ENCODE assay signal across 8 cellular contexts in genomic region chr10:12130237-12130872, GRCh38. TPM values are rescaled to one million over a fixed set of nuclear protein-coding genes. Genes with fewer than 3 reads are reported as not detected.
DNase-seq lines count a peak whose midpoint lies in the region; ATAC-seq and TF ChIP-seq lines count a peak whose summit lies in the region.

No MANE protein-coding gene starts in this region.

- peaks cover 37% of the 10 kb centered on the region for H3K4me1 Mint-ChIP-seq in activated T-cell treated with anti-CD3 and anti-CD28 coated beads, Interleukin-2, amount 50 U/mL, for 24 hours (ENCODE audit: low read depth)
- peaks cover 12 to 35% (median 26%) of the 10 kb centered on the region in 7 donors for H3K4me1 Mint-ChIP-seq in naive thymus-derived CD4-positive, alpha-beta T cell

- H3K4me2 ChIP-seq in fibroblast of lung (ENCODE audit: extremely low read depth, insufficient read depth, low read length) = peak overlapping the region; percentile 97

- POLR2A ChIA-PET in BJ (lab: Charles Lee) = no interaction called here
- POLR2A ChIA-PET in naive thymus-derived CD4-positive, alpha-beta T cell (lab: Charles Lee) = interaction anchor here (0.6 kb wide), 1 partner anchor 13 kb away, joined by 3 read pairs; no protein-coding TSS in a partner anchor

- H3K27me3 Mint-ChIP-seq in activated T-cell treated with anti-CD3 and anti-CD28 coated beads, Interleukin-2, amount 50 U/mL, for 24 hours = no peaks in the 10 kb centered on the region
- no peaks in the 10 kb centered on the region for H3K27me3 Mint-ChIP-seq in naive thymus-derived CD4-positive, alpha-beta T cell

- peak overlapping the region; percentile 90 for H3K4me3 ChIP-seq in BJ (ENCODE audit: low read depth, low read length)
- peak overlapping the region; percentile 59 to 98 (median 80) for H3K4me3 ChIP-seq in fibroblast of lung (replicated peaks in 1 of 4; ENCODE audit: control extremely low read depth in 1 of 4, insufficient read depth in 1 of 4, low read depth in 3 of 4, low read length in 4 of 4)
- peak overlapping the region; percentile 48 for H3K4me3 ChIP-seq in naive thymus-derived CD4-positive, alpha-beta T cell (ENCODE audit: low read length)
- H3K4me3 ChIP-seq in vagina = peak overlapping the region; percentile 81 to 87

- peak overlapping the region; percentile 83 for H3K9ac ChIP-seq in fibroblast of lung (ENCODE audit: insufficient read depth, low read length)

- H3K9me3 ChIP-seq in fibroblast of lung (ENCODE audit: control insufficient read depth, insufficient read depth, low read depth, low read length) = no peaks in the 10 kb centered on the region
- no peaks in the 10 kb centered on the region for H3K9me3 ChIP-seq in naive thymus-derived CD4-positive, alpha-beta T cell (ENCODE audit: control insufficient read depth in 2 of 3, low read length in 3 of 3)
- no peaks in the 10 kb centered on the region for H3K9me3 ChIP-seq in vagina

- peak overlapping the region; percentile 87 for H3K4me3 Mint-ChIP-seq in activated T-cell treated with anti-CD3 and anti-CD28 coated beads, Interleukin-2, amount 50 U/mL, for 24 hours
- peak overlapping the region; percentile 80 to 93 (median 89) for H3K4me3 Mint-ChIP-seq in naive thymus-derived CD4-positive, alpha-beta T cell

- no peaks in the 10 kb centered on the region for H3K9me3 Mint-ChIP-seq in activated T-cell treated with anti-CD3 and anti-CD28 coated beads, Interleukin-2, amount 50 U/mL, for 24 hours
- H3K9me3 Mint-ChIP-seq in naive thymus-derived CD4-positive, alpha-beta T cell = peaks cover 0 to 2% (median 0%) of the 10 kb centered on the region in 11 donors

- H3K27ac Mint-ChIP-seq in activated T-cell treated with anti-CD3 and anti-CD28 coated beads, Interleukin-2, amount 50 U/mL, for 24 hours = peak overlapping the region; percentile 90
- peak overlapping the region; percentile 39 to 93 (median 82) for H3K27ac Mint-ChIP-seq in naive thymus-derived CD4-positive, alpha-beta T cell

- H3K27me3 ChIP-seq in BJ (ENCODE audit: control insufficient read depth, insufficient read depth, low read length) = no peaks in the 10 kb centered on the region
- no peaks in the 10 kb centered on the region for H3K27me3 ChIP-seq in fibroblast of lung (ENCODE audit: control insufficient read depth, insufficient read depth, low read length)
- no peaks in the 10 kb centered on the region for H3K27me3 ChIP-seq in naive thymus-derived CD4-positive, alpha-beta T cell (ENCODE audit: control insufficient read depth in 2 of 2, insufficient read depth in 2 of 2, low read length in 2 of 2)
- H3K27me3 ChIP-seq in vagina = no peaks in the 10 kb centered on the region

- H3K79me2 ChIP-seq in fibroblast of lung (ENCODE audit: control insufficient read depth, insufficient read depth, low read length) = peaks cover 13% of the 10 kb centered on the region

- H2AFZ ChIP-seq in fibroblast of lung (ENCODE audit: low read length) = peak overlapping the region; percentile 98

- peaks cover 35% of the 10 kb centered on the region for H3K36me3 Mint-ChIP-seq in activated T-cell treated with anti-CD3 and anti-CD28 coated beads, Interleukin-2, amount 50 U/mL, for 24 hours (ENCODE audit: low read depth)
- peaks cover 0 to 17% (median 0%) of the 10 kb centered on the region in 5 donors for H3K36me3 Mint-ChIP-seq in naive thymus-derived CD4-positive, alpha-beta T cell

- H3K27ac ChIP-seq in fibroblast of lung (ENCODE audit: insufficient read depth, low read length) (peak overlapping the region; percentile 61), vagina (peak overlapping the region; percentile 91)
- H3K27ac ChIP-seq in naive thymus-derived CD4-positive, alpha-beta T cell (ENCODE audit: low read depth, low read length) = peak overlapping the region; percentile 85

- ATAC-seq in GM18499 (IDR thresholded peaks at IDR 0.05; ENCODE audit: insufficient read depth, unreplicated experiment) = peak; percentile 34
- ATAC-seq in HG02981 (IDR thresholded peaks at IDR 0.05; ENCODE audit: unreplicated experiment) = peak; percentile 48
- no peak for ATAC-seq in naive thymus-derived CD4-positive, alpha-beta T cell

- no peaks in the 10 kb centered on the region for H4K20me1 ChIP-seq in fibroblast of lung (ENCODE audit: control insufficient read depth, extremely low read depth, insufficient read depth, low read length)

- CTCF ChIA-PET in BJ (lab: Yijun Ruan, JAX) = interaction anchor here (0.9 to 1.4 kb wide), 4 partner anchors 10 to 49 kb away, joined by 3 to 7 read pairs (median 3); no protein-coding TSS in a partner anchor
- CTCF ChIA-PET in naive thymus-derived CD4-positive, alpha-beta T cell (lab: Charles Lee) = interaction anchor here (0.6 kb wide), 1 partner anchor 101 kb away, joined by 3 read pairs; no protein-coding TSS in a partner anchor

- DNase-seq in BJ (ENCODE audit: low read depth) (no peak), NCI-H446 treated with DMSO at 0.1 percent for 48 hours (lab: John Stamatoyannopoulos, UW) (peak; percentile 44), fibroblast of lung (ENCODE audit: low read depth in 2 of 2) (peak; percentile 69 to 75), vagina (ENCODE audit: extremely low spot score in 2 of 2) (no peak)
- peak; percentile 44 for DNase-seq in activated T-cell treated with anti-CD3 and anti-CD28 coated beads, Interleukin-2, amount 50 U/mL, for 24 hours
- peak in 6 of 9 donors; percentile 4 to 29 (median 21) for DNase-seq in naive thymus-derived CD4-positive, alpha-beta T cell

- H3K4me1 ChIP-seq in fibroblast of lung (ENCODE audit: control insufficient read depth, extremely low read depth, insufficient read depth, low read length) = no peaks in the 10 kb centered on the region
- peaks cover 5 to 12% of the 10 kb centered on the region in 2 donors for H3K4me1 ChIP-seq in naive thymus-derived CD4-positive, alpha-beta T cell (ENCODE audit: control insufficient read depth in 2 of 2, insufficient read depth in 2 of 2, low read length in 2 of 2)
- H3K4me1 ChIP-seq in vagina = peaks cover 12% of the 10 kb centered on the region

- intact Hi-C loops in naive thymus-derived CD4-positive, alpha-beta T cell (cut with micrococcal nuclease) = loop anchor here in 1 of 2 donors (2.0 kb wide), 1 partner anchor 968 kb away; no protein-coding TSS in a partner anchor
- intact Hi-C loops in vagina (cut with DNase I) = no loop called here

- no peak for TF ChIP-seq POLR2A in vagina (IDR thresholded peaks at IDR 0.05)

- no peaks in the 10 kb centered on the region for H3K36me3 ChIP-seq in BJ (ENCODE audit: control insufficient read depth, insufficient read depth, low read length)
- H3K36me3 ChIP-seq in fibroblast of lung (ENCODE audit: control insufficient read depth, insufficient read depth, low read length) = no peaks in the 10 kb centered on the region
- peaks cover 0 to under 1% (median 0%) of the 10 kb centered on the region in 3 experiments for H3K36me3 ChIP-seq in naive thymus-derived CD4-positive, alpha-beta T cell (ENCODE audit: control insufficient read depth in 2 of 3, insufficient read depth in 3 of 3, low read length in 3 of 3)
- H3K36me3 ChIP-seq in vagina = peaks cover 0 to 6% of the 10 kb centered on the region in 2 donors

- TF ChIP-seq CTCF in BJ (IDR thresholded peaks at IDR 0.05; ENCODE audit: insufficient read depth, low read depth, low read length) (peak; percentile 72), fibroblast of lung (conservative IDR thresholded peaks at IDR 0.05 in 1 of 2, IDR thresholded peaks at IDR 0.05 in 1 of 2; ENCODE audit: low read depth in 1 of 2, low read length in 2 of 2) (peak; percentile 69 to 71), vagina (IDR thresholded peaks at IDR 0.05) (peak in 2 of 3 experiments; percentile 14 to 24)

RNA-seq across cellular contexts. Expression of gene SEC61A2, which starts 0.9 kb away (rescaled TPM):
- 6.8 and 8.5 TPM in 2 replicates for polyA plus RNA-seq in BJ (2011; rRNA removed)
- polyA minus RNA-seq in BJ (2011; rRNA and poly(A)+ RNA removed) = 5.4 and 5.6 TPM in 2 replicates
- 5.6 and 9.2 TPM in 2 replicates for total RNA-seq in fibroblast of lung
- 12.6 and 12.8 TPM in 2 replicates for polyA plus RNA-seq in fibroblast of lung
- polyA plus RNA-seq in fibroblast of lung (2012) = 5.0 and 6.9 TPM in 2 replicates
- 17.6 TPM in 1 of 2 replicates, not detected in the other for polyA minus RNA-seq in fibroblast of lung (ENCODE audit: low replicate concordance)
- 10 to 100 TPM in 3 of 5 experiments, 1 to 10 TPM in 2; 7.8 to 15.7 (median 12.7) TPM for total RNA-seq in naive thymus-derived CD4-positive, alpha-beta T cell
- 1 to 10 TPM; 1.9 to 2.2 TPM for polyA plus RNA-seq in naive thymus-derived CD4-positive, alpha-beta T cell
- total RNA-seq in vagina = 9.1 TPM

Comparison
In these comparisons a context has a peak if more than half of its experiments do, and no peak if none do; other contexts are left out.
1. DNase-seq: peak in NCI-H446 treated with DMSO at 0.1 percent for 48 hours (single experiment), activated T-cell treated with anti-CD3 and anti-CD28 coated beads, Interleukin-2, amount 50 U/mL, for 24 hours (single experiment), fibroblast of lung (2 of 2) and naive thymus-derived CD4-positive, alpha-beta T cell (6 of 9); none in BJ (single experiment) and vagina (0 of 2).
2. CTCF ChIP-seq: peak in every context shown above with its lines; median percentile 72 in BJ; 70 in fibroblast of lung; 19 in vagina.
3. Peak in every context shown above with its lines, with median percentiles within 50 percentile points of each other: H3K4me3 ChIP-seq and H3K27ac ChIP-seq.